1 cellular context compared by ENCODE assay signal in genomic region chr17:970388-970768, GRCh38.
TF ChIP-seq lines count a peak whose summit lies in the region.

No MANE protein-coding gene starts in this region.

TF ChIP-seq in HCT116, 20 proteins besides CTCF, POLR2A, EP300 and RAD21:
- no peak for TF ChIP-seq ZFX (IDR thresholded peaks at IDR 0.05)
- no peak for TF ChIP-seq SRF (IDR thresholded peaks at IDR 0.05; ENCODE audit: low read depth)
- TF ChIP-seq EZH2phosphoT487 (IDR thresholded peaks at IDR 0.05; ENCODE audit: borderline replicate concordance) = no peak
- TF ChIP-seq POLR2AphosphoS5 (IDR thresholded peaks at IDR 0.05; ENCODE audit: low read depth, low read length) = no peak
- TF ChIP-seq SIN3A (IDR thresholded peaks at IDR 0.05; ENCODE audit: low read depth) = no peak
